25 cellular contexts compared by ENCODE assay signal in genomic region chr11:69634069-69634468, GRCh38.
"Had no signal": no experiment of that assay in that cellular context is flagged by ENCODE, and none has a peak within 500 bp of the region (broad histone marks: within the 10 kb centered on the region; RNA-seq: fewer than 3 reads in every experiment).

No MANE protein-coding gene starts in this region.

- H3K36me3 ChIP-seq: MG63, SJSA1 had no signal

- H3K4me2 ChIP-seq: SK-N-SH had no signal

- DNase-seq: IMR-90, Karpas-422, KG1, MG63, NCI-H1092, NCI-H1105 treated with DMSO at 0.1 percent for 48 hours, NCI-H1417 treated with DMSO at 0.1 percent for 48 hours, NCI-H146, NCI-H1694 treated with DMSO at 0.1 percent for 48 hours, NCI-H1930, NCI-H2081 treated with DMSO at 0.1 percent for 48 hours, NCI-H2171, NCI-H226, NCI-H446, NCI-H510A, NCI-H524 treated with DMSO at 0.1 percent for 48 hours, NCI-H69, NCI-H774, RPMI8226, SIG-M5, SK-N-SH, SW 1271 had no signal

- H3K9ac ChIP-seq: SK-N-SH had no signal

- H3K4me3 ChIP-seq: MG63, SJSA1 had no signal

- H3K27ac ChIP-seq: SJSA1 had no signal

- H3K9me3 ChIP-seq: SK-N-SH had no signal

- H3K27me3 ChIP-seq: MG63, SJSA1 had no signal

- FAIRE-seq: HepG2, RCC 7860 had no signal
